27 cellular contexts compared by ENCODE assay signal in genomic region chr5:146952168-146952567, GRCh38.
DNase-seq lines count a peak whose midpoint lies in the region; FAIRE-seq and TF ChIP-seq lines count a peak whose summit lies in the region.
"Had no signal": no experiment of that assay in that cellular context is flagged by ENCODE, and none has a peak within 500 bp of the region (broad histone marks: within the 10 kb centered on the region; RNA-seq: fewer than 3 reads in every experiment).

No MANE protein-coding gene starts in this region.

- no peaks in the 10 kb centered on the region for H3F3A ChIP-seq in neural progenitor cell (ENCODE audit: low read depth)

- H3K4me2 ChIP-seq in H1 (ENCODE audit: insufficient read depth in 1 of 2, low read depth in 2 of 2, low read length in 2 of 2) (no peak overlapping the region), neural progenitor cell (no peak overlapping the region)
- H3K4me2 ChIP-seq: BLaER1 had no signal

- no peaks in the 10 kb centered on the region for H3K9me3 ChIP-seq in HUES48 (ENCODE audit: control insufficient read depth, insufficient read depth, low read length)
- no peaks in the 10 kb centered on the region for H3K9me3 ChIP-seq in H1 (ENCODE audit: insufficient read depth in 2 of 2, low read depth in 1 of 2, low read length in 1 of 2)
- no peaks in the 10 kb centered on the region for H3K9me3 ChIP-seq in neural progenitor cell (ENCODE audit: low read depth)
- H3K9me3 ChIP-seq: BE2C, BLaER1 had no signal

- TF ChIP-seq CTCF in H1 (IDR thresholded peaks at IDR 0.05; ENCODE audit: control extremely low read depth in 1 of 3, insufficient read depth in 1 of 3, low read depth in 1 of 3, low read length in 3 of 3) (no peak), neural progenitor cell (IDR thresholded peaks at IDR 0.05) (no peak)

- no peak for TF ChIP-seq POLR2A in H1 (IDR thresholded peaks at IDR 0.05; ENCODE audit: control extremely low read depth in 1 of 2, low read depth in 2 of 2, low read length in 2 of 2)

- CTCF ChIA-PET in H1 (lab: Charles Lee; ENCODE audit: partially characterized antibody) = interaction anchor here (0.9 to 1.4 kb wide), 8 partner anchors 13 to 410 kb away, joined by 3 to 9 read pairs (median 3); no protein-coding TSS in a partner anchor

- no peak overlapping the region for H2BK5ac ChIP-seq in H1 (ENCODE audit: low read depth, low read length)

- no peak overlapping the region for H3K18ac ChIP-seq in H1 (ENCODE audit: extremely low read depth, low read length)

- no peak overlapping the region for H3K23ac ChIP-seq in H1 (ENCODE audit: insufficient read length)

- no peak overlapping the region for H3K4me3 Mint-ChIP-seq in neural progenitor cell
- H3K4me3 Mint-ChIP-seq: CD14-positive monocyte; CD4-positive, alpha-beta memory T cell; CD4-positive, CD25-positive, alpha-beta regulatory T cell; CD8-positive, alpha-beta memory T cell had no signal

- no peak for DNase-seq in H1 (ENCODE audit: low read depth in 1 of 2, low spot score in 2 of 2)
- DNase-seq in neural progenitor cell (ENCODE audit: low spot score) = peak; percentile 5
- no peak for DNase-seq in KG1 (lab: John Stamatoyannopoulos, UW)
- no peak for DNase-seq in NCI-H2171 treated with DMSO at 0.1 percent for 48 hours (lab: John Stamatoyannopoulos, UW)
- DNase-seq in foreskin melanocyte = no peak
- DNase-seq: 8988T; ACHN; BE2C; C1 segment of cervical spinal cord; CD4-positive, alpha-beta memory T cell; CD4-positive, CD25-positive, alpha-beta regulatory T cell; CD8-positive, alpha-beta memory T cell; COR-L47; DMS 273 treated with DMSO at 0.1 percent for 48 hours; DMS153; DMS53; DMS79; DND-41; EL; GDM1 had no signal

- POLR2A ChIA-PET in H1 (lab: Charles Lee; ENCODE audit: partially characterized antibody) = no interaction called here

- no peak overlapping the region for H3K9ac ChIP-seq in HUES48 (ENCODE audit: low read depth, low read length)
- no peak overlapping the region for H3K9ac ChIP-seq in H1 (replicated peaks in 1 of 4; ENCODE audit: extremely low read depth in 1 of 4, low read depth in 3 of 4, low read length in 3 of 4)
- H3K9ac ChIP-seq in neural progenitor cell = no peak overlapping the region
- H3K9ac ChIP-seq: BLaER1 had no signal

- no peak overlapping the region for H3K56ac ChIP-seq in H1 (replicated peaks; ENCODE audit: insufficient read length, low read depth, low read length)

- no peaks in the 10 kb centered on the region for H3K23me2 ChIP-seq in H1 (ENCODE audit: low read depth, low read length)

- no peaks in the 10 kb centered on the region for H3K27me3 Mint-ChIP-seq in neural progenitor cell (ENCODE audit: insufficient read depth, low read depth)

- no peak overlapping the region for H2BK20ac ChIP-seq in H1 (ENCODE audit: low read length)

- H3K27ac ChIP-seq in HUES48 (ENCODE audit: low read depth, low read length) (peak overlapping the region; percentile 47), H1 (ENCODE audit: low read depth, low read length) (no peak overlapping the region), neural progenitor cell (no peak overlapping the region)
- H3K27ac ChIP-seq: BLaER1 had no signal

- H2AFZ ChIP-seq in H1 (ENCODE audit: low read length) (no peak overlapping the region), neural progenitor cell (replicated peaks) (no peak overlapping the region)

- H3K4ac ChIP-seq in H1 (replicated peaks; ENCODE audit: insufficient read length, low read depth, low read length) = no peak overlapping the region

- peak; percentile 42 for FAIRE-seq in H1 (lab: Jason Lieb, UNC)
- FAIRE-seq: A204.1, GM12878, GM12892, GM18507 had no signal

- TF ChIP-seq EP300 in H1 (IDR thresholded peaks at IDR 0.05; ENCODE audit: borderline replicate concordance in 1 of 2, low read depth in 2 of 2, low read length in 2 of 2) = no peak

- H3K9me3 Mint-ChIP-seq in neural progenitor cell = no peaks in the 10 kb centered on the region
- H3K9me3 Mint-ChIP-seq: CD4-positive, alpha-beta memory T cell; CD8-positive, alpha-beta memory T cell had no signal

- no peak overlapping the region for H4K8ac ChIP-seq in H1 (ENCODE audit: extremely low read depth, insufficient read depth, low read length)

- H4K5ac ChIP-seq in H1 (ENCODE audit: insufficient read length, low read depth, low read length) = no peak overlapping the region

- H3K14ac ChIP-seq in H1 (ENCODE audit: insufficient read length) = no peak overlapping the region

- H3K27me3 ChIP-seq in HUES48 (ENCODE audit: control insufficient read depth, insufficient read depth, low read length) (no peaks in the 10 kb centered on the region), H1 (replicated peaks in 1 of 4; ENCODE audit: control insufficient read depth in 3 of 4, extremely low read depth in 1 of 4, insufficient read depth in 3 of 4, low read length in 3 of 4) (no peaks in the 10 kb centered on the region), neural progenitor cell (no peaks in the 10 kb centered on the region)
- H3K27me3 ChIP-seq: BE2C, BLaER1 had no signal

- TF ChIP-seq RAD21 in H1 (IDR thresholded peaks at IDR 0.05 in 1 of 2, conservative IDR thresholded peaks at IDR 0.05 in 1 of 2; ENCODE audit: low read depth in 2 of 2, low read length in 2 of 2) = no peak

- H3K27ac Mint-ChIP-seq in neural progenitor cell = no peak overlapping the region
- H3K27ac Mint-ChIP-seq: CD14-positive monocyte; CD4-positive, alpha-beta memory T cell; CD4-positive, CD25-positive, alpha-beta regulatory T cell; CD8-positive, alpha-beta memory T cell had no signal

- H3K36me3 Mint-ChIP-seq in neural progenitor cell = no peaks in the 10 kb centered on the region
- H3K36me3 Mint-ChIP-seq: CD14-positive monocyte; CD4-positive, alpha-beta memory T cell; CD4-positive, CD25-positive, alpha-beta regulatory T cell; CD8-positive, alpha-beta memory T cell had no signal

- H3K4me1 ChIP-seq in HUES48 (ENCODE audit: control insufficient read depth, insufficient read depth, low read length) (peaks cover 16% of the 10 kb centered on the region), H1 (replicated peaks in 1 of 4; ENCODE audit: control insufficient read depth in 3 of 4, insufficient read depth in 4 of 4, low read length in 3 of 4) (peaks cover 0 to 4% (median 3%) of the 10 kb centered on the region in 4 experiments; a peak in 3 of 7 replicates), neural progenitor cell (peaks cover 3% of the 10 kb centered on the region)
- H3K4me1 ChIP-seq: BE2C, BLaER1 had no signal

- WGBS in H1 (ENCODE audit: extremely low coverage in 1 of 2, insufficient coverage in 1 of 2, insufficient read length in 1 of 2, insufficient replicate concordance in 2 of 2, low coverage in 1 of 2, low lambda C conversion rate in 2 of 2, missing lambda C conversion rate in 1 of 2), 2 experiments = 50% methylated on average over 2 of the region's 2 CpGs; no CpG with 5 or more reads in 1 of the 2 experiments

- H3K79me2 ChIP-seq in H1 (ENCODE audit: control insufficient read depth in 1 of 2, insufficient read depth in 2 of 2, low read length in 2 of 2) (no peaks in the 10 kb centered on the region), neural progenitor cell (ENCODE audit: low read depth) (no peaks in the 10 kb centered on the region)

- no peaks in the 10 kb centered on the region for H3K79me1 ChIP-seq in H1 (ENCODE audit: low read depth, low read length)

- peaks cover 3% of the 10 kb centered on the region for H3K4me1 Mint-ChIP-seq in neural progenitor cell

- H4K20me1 ChIP-seq in H1 (replicated peaks in 1 of 2; ENCODE audit: control insufficient read depth in 1 of 2, insufficient read depth in 2 of 2, low read length in 2 of 2) = no peaks in the 10 kb centered on the region
- H4K20me1 ChIP-seq in neural progenitor cell (ENCODE audit: low read depth) = no peaks in the 10 kb centered on the region
- H4K20me1 ChIP-seq: BLaER1 had no signal

- H3K36me3 ChIP-seq in HUES48 (ENCODE audit: control insufficient read depth, insufficient read depth, low read length) (no peaks in the 10 kb centered on the region), H1 (ENCODE audit: control insufficient read depth in 2 of 4, insufficient read depth in 4 of 4, low read length in 3 of 4) (no peaks in the 10 kb centered on the region), neural progenitor cell (no peaks in the 10 kb centered on the region)
- H3K36me3 ChIP-seq: BE2C, BLaER1 had no signal

- no peak overlapping the region for H2BK15ac ChIP-seq in H1 (ENCODE audit: low read length)

- no peak overlapping the region for H2BK12ac ChIP-seq in H1 (ENCODE audit: low read depth, low read length)

- no peak overlapping the region for H2AK5ac ChIP-seq in H1 (ENCODE audit: low read depth, low read length)

- H4K91ac ChIP-seq in H1 (replicated peaks; ENCODE audit: insufficient read length, low read length) = no peak overlapping the region

- H3K4me3 ChIP-seq in HUES48 (ENCODE audit: low read depth, low read length) = no peak overlapping the region
- H3K4me3 ChIP-seq in H1 (ENCODE audit: extremely low read depth in 1 of 4, insufficient read depth in 2 of 4, low read depth in 3 of 4, low read length in 4 of 4) = no peak overlapping the region
- no peak overlapping the region for H3K4me3 ChIP-seq in neural progenitor cell
- H3K4me3 ChIP-seq: BLaER1, GM12878 had no signal

- no peak overlapping the region for H2BK120ac ChIP-seq in H1 (replicated peaks; ENCODE audit: low read depth, low read length)

TF ChIP-seq in H1, 55 proteins besides CTCF, POLR2A, EP300 and RAD21 (continues in another document):
- TF ChIP-seq ATF3 (IDR thresholded peaks at IDR 0.05; ENCODE audit: insufficient read depth, low read depth, low read length) (no peak), BCL11A (IDR thresholded peaks at IDR 0.05; ENCODE audit: low read depth in 2 of 2, low read length in 2 of 2) (no peak), RXRA (IDR thresholded peaks at IDR 0.05; ENCODE audit: insufficient read depth, low read depth, low read length) (no peak), ASH2L (IDR thresholded peaks at IDR 0.05; ENCODE audit: low read length) (no peak), GTF2F1 (IDR thresholded peaks at IDR 0.05; ENCODE audit: borderline replicate concordance, low read depth, low read length) (no peak), USF2 (IDR thresholded peaks at IDR 0.05; ENCODE audit: low read length) (no peak), RBBP5 (IDR thresholded peaks at IDR 0.05; ENCODE audit: borderline replicate concordance, low read depth, low read length) (no peak), JUN (IDR thresholded peaks at IDR 0.05; ENCODE audit: low read depth, low read length) (no peak), TAF7 (optimal IDR thresholded peaks at IDR 0.05; ENCODE audit: borderline replicate concordance, low read depth, low read length) (no peak)
